In genomic region chr1:1550591-1551432, GRCh38 we compare ENCODE assay signal across 1 cellular context.
TF ChIP-seq lines count a peak whose summit lies in the region.

No MANE protein-coding gene starts in this region.

TF ChIP-seq in A549, 52 proteins besides CTCF, POLR2A, EP300 and RAD21 (continued from another document):
- TF ChIP-seq ELK1 (IDR thresholded peaks at IDR 0.05; ENCODE audit: low read depth, low read length) (no peak), RNF2 (IDR thresholded peaks at IDR 0.05; ENCODE audit: borderline replicate concordance, low read depth) (no peak)
TF ChIP-seq in A549: peak in this region for 0.
